ENCODE assay signal across 17 cellular contexts in genomic region chr2:179338681-179339080, GRCh38.
DNase-seq lines count a peak whose midpoint lies in the region; ATAC-seq, FAIRE-seq and TF ChIP-seq lines count a peak whose summit lies in the region.
"Had no signal": no experiment of that assay in that cellular context is flagged by ENCODE, and none has a peak within 500 bp of the region (broad histone marks: within the 10 kb centered on the region; RNA-seq: fewer than 3 reads in every experiment).

No MANE protein-coding gene starts in this region.

- H3K9me2 ChIP-seq in Karpas-422 (replicated peaks; ENCODE audit: insufficient read depth, low read length): no peaks in the 10 kb centered on the region

- no peak overlapping the region for H2AFZ ChIP-seq in Karpas-422 (ENCODE audit: low read length)
- H2AFZ ChIP-seq: parathyroid adenoma had no signal

- no peaks in the 10 kb centered on the region for H3K79me2 ChIP-seq in Karpas-422 (ENCODE audit: low read length)
- H3K79me2 ChIP-seq: parathyroid adenoma had no signal

- H3K27me3 ChIP-seq in Karpas-422 (ENCODE audit: low read length) (no peaks in the 10 kb centered on the region), right lobe of liver (no peaks in the 10 kb centered on the region)
- H3K27me3 ChIP-seq: adrenal gland, colonic mucosa, SJCRH30, thyroid gland had no signal

- no peak overlapping the region for H3K9ac ChIP-seq in Karpas-422 (ENCODE audit: low read length)
- H3K9ac ChIP-seq: parathyroid adenoma had no signal

- H3K4me2 ChIP-seq in Karpas-422 (ENCODE audit: low read depth, low read length, poor library complexity, severe bottlenecking): no peak overlapping the region

- H4K20me1 ChIP-seq in Karpas-422 (ENCODE audit: insufficient read depth, low read depth, low read length): no peaks in the 10 kb centered on the region

- H3K36me3 ChIP-seq in Karpas-422 (ENCODE audit: insufficient read depth, low read length) (no peaks in the 10 kb centered on the region), right lobe of liver (no peaks in the 10 kb centered on the region)
- H3K36me3 ChIP-seq: adrenal gland, colonic mucosa, SJCRH30, thyroid gland had no signal

- TF ChIP-seq CTCF in coronary artery (IDR thresholded peaks at IDR 0.05): no peak
- TF ChIP-seq CTCF in right lobe of liver (IDR thresholded peaks at IDR 0.05): no peak

- H3K4me1 ChIP-seq in Karpas-422 (ENCODE audit: low read length) (no peaks in the 10 kb centered on the region), right lobe of liver (peaks cover 0 to 17% (median 0%) of the 10 kb centered on the region in 4 donors)
- H3K4me1 ChIP-seq: adrenal gland, colonic mucosa, parathyroid adenoma, thyroid gland had no signal

- H3K27ac ChIP-seq in Karpas-422 (ENCODE audit: low read length): no peak overlapping the region
- peak overlapping the region; percentile 59 to 60 for H3K27ac ChIP-seq in coronary artery
- peak overlapping the region in 1 of 3 donors; percentile 35 for H3K27ac ChIP-seq in right lobe of liver
- H3K27ac ChIP-seq: adrenal gland, colonic mucosa, parathyroid adenoma, SJCRH30, thyroid gland had no signal

- no peak for TF ChIP-seq POLR2A in right lobe of liver (IDR thresholded peaks at IDR 0.05)

- no peak for FAIRE-seq in frontal cortex (lab: Jason Lieb, UNC)

- DNase-seq in Karpas-422 (peak; percentile 21), coronary artery (ENCODE audit: low spot score) (no peak), right lobe of liver (no peak), stromal cell of bone marrow (ENCODE audit: low read depth) (peak; percentile 73), head of caudate nucleus (no peak), frontal cortex (ENCODE audit: low spot score in 2 of 2) (no peak), pons (ENCODE audit: low spot score) (no peak)
- DNase-seq: activated CD4-positive, alpha-beta T cell treated with anti-CD3 and anti-CD28 coated beads, Interleukin-2, amount 50 U/mL, for 1 hour; activated T-cell treated with anti-CD3 and anti-CD28 coated beads, Interleukin-2, amount 50 U/mL, for 24 hours; adrenal gland; colonic mucosa; DMS79; erythroblast; MM.1S; SJCRH30; thyroid gland had no signal

- H3K9me3 ChIP-seq in Karpas-422 (ENCODE audit: low read length) (no peaks in the 10 kb centered on the region), right lobe of liver (no peaks in the 10 kb centered on the region)
- H3K9me3 ChIP-seq: adrenal gland, colonic mucosa, SJCRH30, thyroid gland had no signal

- ATAC-seq in right lobe of liver: peak; percentile 49 to 66 (median 63)

- intact Hi-C loops in right lobe of liver (cut with DNase I) (loop anchor here in 1 of 2 donors (10.0 kb wide), 1 partner anchor 114 kb away; no protein-coding TSS in a partner anchor), head of caudate nucleus (cut with DNase I) (loop anchor here (10.0 kb wide), 1 partner anchor 74 kb away; the partner anchor contains the start of gene SESTD1)

- no peak overlapping the region for H3K4me3 ChIP-seq in Karpas-422 (ENCODE audit: low read length)
- H3K4me3 ChIP-seq in coronary artery: no peak overlapping the region
- no peak overlapping the region for H3K4me3 ChIP-seq in right lobe of liver
- H3K4me3 ChIP-seq: adrenal gland, colonic mucosa, SJCRH30, thyroid gland had no signal

- 62% methylated on average over 3 of the region's 3 CpGs for WGBS in right lobe of liver (ENCODE audit: insufficient coverage, low coverage, low lambda C conversion rate, missing lambda C conversion rate)

Comparison
In these comparisons a context has a peak if more than half of its experiments do, and no peak if none do; other contexts are left out.
1. DNase-seq: peak in Karpas-422 (single experiment) and stromal cell of bone marrow (single experiment); none in coronary artery (single experiment), right lobe of liver (0 of 3), head of caudate nucleus (0 of 42), frontal cortex (0 of 2) and pons (single experiment).